In genomic region chr18:49766646-49767045, GRCh38 we compare ENCODE assay signal across 32 cellular contexts.
"Had no signal": no experiment of that assay in that cellular context is flagged by ENCODE, and none has a peak within 500 bp of the region (broad histone marks: within the 10 kb centered on the region; RNA-seq: fewer than 3 reads in every experiment).

No MANE protein-coding gene starts in this region.

- H3K9me3 Mint-ChIP-seq: activated B cell treated with CpG ODN at 0.5 μM for 24 hours; activated CD4-positive, alpha-beta memory T cell treated with anti-CD3 and anti-CD28 coated beads for 36 hours; activated naive CD4-positive, alpha-beta T cell treated with anti-CD3 and anti-CD28 coated beads, Interleukin-2, amount 10 ng/mL, durations not matched to agents 7 days and 5 days; activated naive CD8-positive, alpha-beta T cell treated with anti-CD3 and anti-CD28 coated beads, Interleukin-2, amount 50 U/mL, for 24 hours; activated T-cell treated with anti-CD3 and anti-CD28 coated beads, Interleukin-2, amount 50 U/mL, for 4 hours; activated T-helper 1 cell treated with anti-CD3 and anti-CD28 coated beads, Interleukin-12 subunit alpha, Interleukin-12 subunit beta, Interleukin-2, Interleukin-4 antibody, amounts not matched to agents 30 ng/mL and 10 ng/mL and 1 ng/mL, durations not matched to agents 14 hours and 24 hours and 36 hours; brain; T-cell had no signal

- H3K4me3 Mint-ChIP-seq: activated B cell treated with CpG ODN at 0.5 μM for 24 hours; activated CD4-positive, alpha-beta memory T cell treated with anti-CD3 and anti-CD28 coated beads for 36 hours; activated naive CD4-positive, alpha-beta T cell treated with anti-CD3 and anti-CD28 coated beads, Interleukin-2, amount 10 ng/mL, durations not matched to agents 7 days and 5 days; activated naive CD8-positive, alpha-beta T cell; activated naive CD8-positive, alpha-beta T cell treated with anti-CD3 and anti-CD28 coated beads, Interleukin-2, amount 50 U/mL, for 24 hours; activated T-cell treated with anti-CD3 and anti-CD28 coated beads, Interleukin-2, amount 50 U/mL, for 4 hours; activated T-helper 1 cell treated with anti-CD3 and anti-CD28 coated beads, Interleukin-12 subunit alpha, Interleukin-12 subunit beta, Interleukin-2, Interleukin-4 antibody, amounts not matched to agents 30 ng/mL and 10 ng/mL and 1 ng/mL, durations not matched to agents 14 hours and 24 hours and 36 hours; brain; T-cell; T-helper 17 cell had no signal

- H3K27me3 Mint-ChIP-seq: activated B cell treated with CpG ODN at 0.5 μM for 24 hours; activated CD4-positive, alpha-beta memory T cell treated with anti-CD3 and anti-CD28 coated beads for 36 hours; activated naive CD8-positive, alpha-beta T cell; activated naive CD8-positive, alpha-beta T cell treated with anti-CD3 and anti-CD28 coated beads, Interleukin-2, amount 50 U/mL, for 24 hours; T-cell; T-helper 17 cell had no signal

- ATAC-seq: activated naive CD8-positive, alpha-beta T cell treated with anti-CD3 and anti-CD28 coated beads, Interleukin-2, amount 50 U/mL, for 24 hours; activated T-cell treated with anti-CD3 and anti-CD28 coated beads, Interleukin-2, amount 50 U/mL, for 4 hours; K562; PC-3; T-cell; T-helper 17 cell had no signal

- H3K27ac Mint-ChIP-seq: activated B cell treated with CpG ODN at 0.5 μM for 24 hours; activated CD4-positive, alpha-beta memory T cell treated with anti-CD3 and anti-CD28 coated beads for 36 hours; activated naive CD4-positive, alpha-beta T cell treated with anti-CD3 and anti-CD28 coated beads, Interleukin-2, amount 10 ng/mL, durations not matched to agents 7 days and 5 days; activated naive CD8-positive, alpha-beta T cell; activated naive CD8-positive, alpha-beta T cell treated with anti-CD3 and anti-CD28 coated beads, Interleukin-2, amount 50 U/mL, for 24 hours; activated T-helper 1 cell treated with anti-CD3 and anti-CD28 coated beads, Interleukin-12 subunit alpha, Interleukin-12 subunit beta, Interleukin-2, Interleukin-4 antibody, amounts not matched to agents 30 ng/mL and 10 ng/mL and 1 ng/mL, durations not matched to agents 14 hours and 24 hours and 36 hours; T-cell; T-helper 17 cell had no signal

- H3K36me3 Mint-ChIP-seq: activated CD4-positive, alpha-beta memory T cell treated with anti-CD3 and anti-CD28 coated beads for 36 hours; activated naive CD4-positive, alpha-beta T cell treated with anti-CD3 and anti-CD28 coated beads, Interleukin-2, amount 10 ng/mL, durations not matched to agents 7 days and 5 days; activated naive CD8-positive, alpha-beta T cell; brain; T-cell had no signal

- H3K4me1 Mint-ChIP-seq: activated B cell treated with CpG ODN at 0.5 μM for 24 hours; activated naive CD4-positive, alpha-beta T cell treated with anti-CD3 and anti-CD28 coated beads, Interleukin-2, amount 10 ng/mL, durations not matched to agents 7 days and 5 days; activated naive CD8-positive, alpha-beta T cell treated with anti-CD3 and anti-CD28 coated beads, Interleukin-2, amount 50 U/mL, for 24 hours had no signal

- DNase-seq: activated B cell treated with CpG ODN at 0.5 μM for 24 hours; activated CD4-positive, alpha-beta memory T cell treated with anti-CD3 and anti-CD28 coated beads for 36 hours; activated CD4-positive, alpha-beta T cell treated with anti-CD3 and anti-CD28 coated beads for 4 hours; activated CD4-positive, alpha-beta T cell treated with anti-CD3 and anti-CD28 coated beads, Interleukin-2, amount 50 U/mL, for 1 hour; activated CD4-positive, CD25-positive, alpha-beta regulatory T cell treated with anti-CD3 and anti-CD28 coated beads, Interleukin-2, amount 50 U/mL, for 72 hours; activated CD8-positive, alpha-beta memory T cell treated with anti-CD3 and anti-CD28 coated beads, Interleukin-2, amount 50 U/mL, for 4 hours; activated effector memory CD4-positive, alpha-beta T cell treated with Interleukin-2 at 50 U/mL for 16 hours; activated naive CD4-positive, alpha-beta T cell treated with anti-CD3 and anti-CD28 coated beads, Interleukin-2, amount 10 ng/mL, durations not matched to agents 7 days and 5 days; activated naive CD8-positive, alpha-beta T cell treated with anti-CD3 and anti-CD28 coated beads, Interleukin-2, amount 50 U/mL, for 24 hours; activated T-cell treated with anti-CD3 and anti-CD28 coated beads for 4 hours; activated T-cell treated with anti-CD3 and anti-CD28 coated beads, Interleukin-2, amount 50 U/mL, for 4 hours; anterior cingulate cortex; caudate nucleus; NCI-H1092 treated with DMSO at 0.1 percent for 48 hours; NCI-H1417; NCI-H146; NCI-H187; NCI-H2081; NCI-H345; NCI-H524 treated with DMSO at 0.1 percent for 48 hours; PC-3; Peyer's patch; RPMI8226; SHP77 treated with DMSO at 0.1 percent for 48 hours; SK-N-SH; T-cell; T-helper 17 cell; T-helper 9 cell had no signal
